ENCODE assay signal across 8 cellular contexts in genomic region chr21:31654821-31655220, GRCh38. TPM values are rescaled to one million over a fixed set of nuclear protein-coding genes. Genes with fewer than 3 reads are reported as not detected.
DNase-seq lines count a peak whose midpoint lies in the region; ATAC-seq lines count a peak whose summit lies in the region.
"Not testable (repeated sequence)": the region's sequence is repeated elsewhere in the genome, so short reads cannot be mapped to it uniquely, and the experiment has no call there.

No MANE protein-coding gene starts in this region.

- peak overlapping the region; percentile 54 for H3K4me3 Mint-ChIP-seq in T-helper 2 cell treated with Interferon-gamma antibody and Interleukin-4, amounts not matched to agents 5 μg/mL and 100 μg/mL, for 36 hours
- H3K4me3 Mint-ChIP-seq in activated naive CD4-positive, alpha-beta T cell treated with anti-CD3 and anti-CD28 coated beads, Interleukin-2, amount 10 ng/mL, durations not matched to agents 7 days and 5 days: peak overlapping the region; percentile 68
- H3K4me3 Mint-ChIP-seq in dendritic cell treated with granulocyte-macrophage colony-stimulating factor and Interleukin-4, amounts not matched to agents 40 ng/mL and 50 ng/mL, for 4 days: peak overlapping the region; percentile 47
- H3K4me3 Mint-ChIP-seq in naive thymus-derived CD4-positive, alpha-beta T cell: peak overlapping the region; percentile 70 to 93 (median 89)

- not testable (repeated sequence) for H4K20me1 ChIP-seq in BLaER1 treated with 17β-estradiol and CSF1 and Interleukin-3, amounts not matched to agents 10 nM and 100 nM

- H3K4me3 ChIP-seq in BLaER1 treated with 17β-estradiol and CSF1 and Interleukin-3, amounts not matched to agents 10 nM and 100 nM: not testable (repeated sequence)
- H3K4me3 ChIP-seq in Jurkat, Clone E6-1 (ENCODE audit: low read length): peak overlapping the region; percentile 42
- H3K4me3 ChIP-seq in naive thymus-derived CD4-positive, alpha-beta T cell (ENCODE audit: low read length): peak overlapping the region; percentile 44

- CTCF ChIA-PET in activated naive CD4-positive, alpha-beta T cell treated with anti-CD3 and anti-CD28 coated beads, Interleukin-2, amount 10 ng/mL, durations not matched to agents 7 days and 5 days (lab: Charles Lee): interaction anchor here (1.5 kb wide), 1 partner anchor 12 kb away, joined by 4 read pairs; no protein-coding TSS in a partner anchor
- CTCF ChIA-PET in naive thymus-derived CD4-positive, alpha-beta T cell (lab: Charles Lee): not testable (repeated sequence)

- not testable (repeated sequence) for H3K27me3 ChIP-seq in BLaER1 treated with 17β-estradiol and CSF1 and Interleukin-3, amounts not matched to agents 10 nM and 100 nM; naive thymus-derived CD4-positive, alpha-beta T cell (ENCODE audit: control insufficient read depth in 2 of 2, insufficient read depth in 2 of 2, low read length in 2 of 2)

- intact Hi-C loops in dendritic cell treated with granulocyte-macrophage colony-stimulating factor and Interleukin-4, amounts not matched to agents 40 ng/mL and 50 ng/mL, for 4 days (cut with micrococcal nuclease): not testable (repeated sequence)
- intact Hi-C loops in naive thymus-derived CD4-positive, alpha-beta T cell (cut with micrococcal nuclease): loop anchor here in 1 of 2 donors (5.0 kb wide), 2 partner anchors 303 to 473 kb away; no protein-coding TSS in a partner anchor

- not testable (repeated sequence) for DNase-seq in Jurkat, Clone E6-1 (ENCODE audit: low read depth, low spot score); T-helper 2 cell treated with Interferon-gamma antibody and Interleukin-4, amounts not matched to agents 5 μg/mL and 100 μg/mL, for 36 hours (ENCODE audit: low spot score)
- peak; percentile 64 for DNase-seq in activated CD8-positive, alpha-beta memory T cell treated with anti-CD3 and anti-CD28 coated beads for 24 hours
- DNase-seq in activated naive CD4-positive, alpha-beta T cell treated with anti-CD3 and anti-CD28 coated beads, Interleukin-2, amount 10 ng/mL, durations not matched to agents 7 days and 5 days: peak; percentile 35
- DNase-seq in naive thymus-derived CD4-positive, alpha-beta T cell: peak in 7 of 9 donors; percentile 22 to 54 (median 48)
- peak; percentile 15 to 68 (median 24) for DNase-seq in stimulated activated naive CD4-positive, alpha-beta T cell (lab: John Stamatoyannopoulos, UW)

- H3K9me3 ChIP-seq in BLaER1 treated with 17β-estradiol and CSF1 and Interleukin-3, amounts not matched to agents 10 nM and 100 nM (replicated peaks in 1 of 11): peaks cover 4 to 35% (median 24%) of the 10 kb centered on the region in 11 experiments; a peak in 20 of 22 replicates
- not testable (repeated sequence) for H3K9me3 ChIP-seq in naive thymus-derived CD4-positive, alpha-beta T cell (ENCODE audit: control insufficient read depth in 2 of 3, low read length in 3 of 3)

- peak overlapping the region; percentile 47 to 68 (median 52) for H3K4me2 ChIP-seq in BLaER1 treated with 17β-estradiol and CSF1 and Interleukin-3, amounts not matched to agents 10 nM and 100 nM

- POLR2A ChIA-PET in naive thymus-derived CD4-positive, alpha-beta T cell (lab: Charles Lee): interaction anchor here (0.7 to 1.4 kb wide), 6 partner anchors 16 to 486 kb away, joined by 3 to 5 read pairs (median 3); no protein-coding TSS in a partner anchor

- peaks cover 0 to 23% (median 13%) of the 10 kb centered on the region in 10 experiments; a peak in 13 of 20 replicates for H3K4me1 ChIP-seq in BLaER1 treated with 17β-estradiol and CSF1 and Interleukin-3, amounts not matched to agents 10 nM and 100 nM
- H3K4me1 ChIP-seq in naive thymus-derived CD4-positive, alpha-beta T cell (ENCODE audit: control insufficient read depth in 2 of 2, insufficient read depth in 2 of 2, low read length in 2 of 2): peaks cover 5 to 14% of the 10 kb centered on the region in 2 donors

- ATAC-seq in naive thymus-derived CD4-positive, alpha-beta T cell: not testable (repeated sequence)

- H3K27ac ChIP-seq in BLaER1 treated with 17β-estradiol and CSF1 and Interleukin-3, amounts not matched to agents 10 nM and 100 nM: not testable (repeated sequence)
- peak overlapping the region; percentile 59 for H3K27ac ChIP-seq in naive thymus-derived CD4-positive, alpha-beta T cell (ENCODE audit: low read depth, low read length)

- peaks cover 27% of the 10 kb centered on the region for H3K4me1 Mint-ChIP-seq in T-helper 2 cell treated with Interferon-gamma antibody and Interleukin-4, amounts not matched to agents 5 μg/mL and 100 μg/mL, for 36 hours (ENCODE audit: low read depth)
- H3K4me1 Mint-ChIP-seq in activated naive CD4-positive, alpha-beta T cell treated with anti-CD3 and anti-CD28 coated beads, Interleukin-2, amount 10 ng/mL, durations not matched to agents 7 days and 5 days: peaks cover 38% of the 10 kb centered on the region
- H3K4me1 Mint-ChIP-seq in dendritic cell treated with granulocyte-macrophage colony-stimulating factor and Interleukin-4, amounts not matched to agents 40 ng/mL and 50 ng/mL, for 4 days (ENCODE audit: low read depth): peaks cover 11% of the 10 kb centered on the region
- H3K4me1 Mint-ChIP-seq in naive thymus-derived CD4-positive, alpha-beta T cell: peaks cover 11 to 37% (median 32%) of the 10 kb centered on the region in 7 donors

- not testable (repeated sequence) for H3K36me3 Mint-ChIP-seq in T-helper 2 cell treated with Interferon-gamma antibody and Interleukin-4, amounts not matched to agents 5 μg/mL and 100 μg/mL, for 36 hours (ENCODE audit: low read depth); activated naive CD4-positive, alpha-beta T cell treated with anti-CD3 and anti-CD28 coated beads, Interleukin-2, amount 10 ng/mL, durations not matched to agents 7 days and 5 days; dendritic cell treated with granulocyte-macrophage colony-stimulating factor and Interleukin-4, amounts not matched to agents 40 ng/mL and 50 ng/mL, for 4 days (ENCODE audit: low read depth); naive thymus-derived CD4-positive, alpha-beta T cell

- not testable (repeated sequence) for H3K9me3 Mint-ChIP-seq in T-helper 2 cell treated with Interferon-gamma antibody and Interleukin-4, amounts not matched to agents 5 μg/mL and 100 μg/mL, for 36 hours; activated naive CD4-positive, alpha-beta T cell treated with anti-CD3 and anti-CD28 coated beads, Interleukin-2, amount 10 ng/mL, durations not matched to agents 7 days and 5 days; dendritic cell treated with granulocyte-macrophage colony-stimulating factor and Interleukin-4, amounts not matched to agents 40 ng/mL and 50 ng/mL, for 4 days; naive thymus-derived CD4-positive, alpha-beta T cell

- H3K9ac ChIP-seq in BLaER1 treated with 17β-estradiol and CSF1 and Interleukin-3, amounts not matched to agents 10 nM and 100 nM: peak overlapping the region in 3 of 11 experiments; percentile 11 to 53 (median 41); a peak in 2 of 22 replicates

- H3K36me3 ChIP-seq in BLaER1 treated with 17β-estradiol and CSF1 and Interleukin-3, amounts not matched to agents 10 nM and 100 nM; naive thymus-derived CD4-positive, alpha-beta T cell (ENCODE audit: control insufficient read depth in 2 of 3, insufficient read depth in 3 of 3, low read length in 3 of 3): not testable (repeated sequence)

- not testable (repeated sequence) for H3K27me3 Mint-ChIP-seq in T-helper 2 cell treated with Interferon-gamma antibody and Interleukin-4, amounts not matched to agents 5 μg/mL and 100 μg/mL, for 36 hours (ENCODE audit: low read depth); activated naive CD4-positive, alpha-beta T cell treated with anti-CD3 and anti-CD28 coated beads, Interleukin-2, amount 10 ng/mL, durations not matched to agents 7 days and 5 days; dendritic cell treated with granulocyte-macrophage colony-stimulating factor and Interleukin-4, amounts not matched to agents 40 ng/mL and 50 ng/mL, for 4 days; naive thymus-derived CD4-positive, alpha-beta T cell

- H3K27ac Mint-ChIP-seq in T-helper 2 cell treated with Interferon-gamma antibody and Interleukin-4, amounts not matched to agents 5 μg/mL and 100 μg/mL, for 36 hours: peak overlapping the region; percentile 53
- peak overlapping the region; percentile 86 for H3K27ac Mint-ChIP-seq in activated naive CD4-positive, alpha-beta T cell treated with anti-CD3 and anti-CD28 coated beads, Interleukin-2, amount 10 ng/mL, durations not matched to agents 7 days and 5 days
- peak overlapping the region; percentile 4 for H3K27ac Mint-ChIP-seq in dendritic cell treated with granulocyte-macrophage colony-stimulating factor and Interleukin-4, amounts not matched to agents 40 ng/mL and 50 ng/mL, for 4 days
- peak overlapping the region; percentile 68 to 97 (median 94) for H3K27ac Mint-ChIP-seq in naive thymus-derived CD4-positive, alpha-beta T cell

RNA-seq across cellular contexts. Expression of gene SOD1, which starts 4.7 kb away (rescaled TPM):
- 663 TPM for polyA plus RNA-seq in Jurkat, Clone E6-1 (2012; ENCODE audit: insufficient read depth, insufficient read length)
- total RNA-seq in naive thymus-derived CD4-positive, alpha-beta T cell: 100 to 1,000 TPM; 110 to 218 (median 182) TPM
- 100 to 1,000 TPM; 632 to 777 TPM for polyA plus RNA-seq in naive thymus-derived CD4-positive, alpha-beta T cell

Comparison
In these comparisons a context has a peak if more than half of its experiments do, and no peak if none do; other contexts are left out.
1. H3K27ac Mint-ChIP-seq: peak in every context shown above with its lines; median percentile 94 in naive thymus-derived CD4-positive, alpha-beta T cell; 86 in activated naive CD4-positive, alpha-beta T cell treated with anti-CD3 and anti-CD28 coated beads, Interleukin-2, amount 10 ng/mL, durations not matched to agents 7 days and 5 days; 53 in T-helper 2 cell treated with Interferon-gamma antibody and Interleukin-4, amounts not matched to agents 5 μg/mL and 100 μg/mL, for 36 hours; 4 in dendritic cell treated with granulocyte-macrophage colony-stimulating factor and Interleukin-4, amounts not matched to agents 40 ng/mL and 50 ng/mL, for 4 days.